Comparison of ENCODE assay signal across 23 cellular contexts in genomic region chr14:39615352-39615751, GRCh38.
DNase-seq lines count a peak whose midpoint lies in the region; ATAC-seq and TF ChIP-seq lines count a peak whose summit lies in the region.
"Had no signal": no experiment of that assay in that cellular context is flagged by ENCODE, and none has a peak within 500 bp of the region (broad histone marks: within the 10 kb centered on the region; RNA-seq: fewer than 3 reads in every experiment).

No MANE protein-coding gene starts in this region.

- no peaks in the 10 kb centered on the region for H3K27me3 Mint-ChIP-seq in GM23338 (ENCODE audit: insufficient read depth, low read depth, poor library complexity)
- H3K27me3 Mint-ChIP-seq in activated CD8-positive, alpha-beta T cell treated with anti-CD3 and anti-CD28 coated beads, Interleukin-2, amount 10 ng/mL, durations not matched to agents 7 days and 5 days (ENCODE audit: low read depth): no peaks in the 10 kb centered on the region
- H3K27me3 Mint-ChIP-seq: CD4-positive, alpha-beta memory T cell had no signal

- H4K5ac ChIP-seq in mesendoderm (ENCODE audit: low read length): no peak overlapping the region

- CTCF ChIA-PET in activated CD8-positive, alpha-beta T cell treated with anti-CD3 and anti-CD28 coated beads, Interleukin-2, amount 10 ng/mL, durations not matched to agents 7 days and 5 days (lab: Charles Lee): no interaction called here

- H2BK15ac ChIP-seq in mesendoderm (replicated peaks; ENCODE audit: low read depth): no peak overlapping the region

- no peak overlapping the region for H2BK5ac ChIP-seq in mesendoderm (ENCODE audit: low read length)

- no peak overlapping the region for H2BK120ac ChIP-seq in mesendoderm (ENCODE audit: low read depth, low read length)

- no peak overlapping the region for H4K8ac ChIP-seq in mesendoderm (ENCODE audit: low read depth, low read length)

- H2AK5ac ChIP-seq in mesendoderm (ENCODE audit: low read length): no peak overlapping the region

- H3K27me3 ChIP-seq in GM23338 (ENCODE audit: insufficient read depth) (no peaks in the 10 kb centered on the region), mesendoderm (ENCODE audit: insufficient read depth, low read length, poor library complexity) (no peaks in the 10 kb centered on the region), ascending aorta (no peaks in the 10 kb centered on the region)

- no peak overlapping the region for H3K27ac Mint-ChIP-seq in GM23338
- H3K27ac Mint-ChIP-seq in activated CD8-positive, alpha-beta T cell treated with anti-CD3 and anti-CD28 coated beads, Interleukin-2, amount 10 ng/mL, durations not matched to agents 7 days and 5 days: no peak overlapping the region
- H3K27ac Mint-ChIP-seq: CD4-positive, alpha-beta memory T cell had no signal

- no peaks in the 10 kb centered on the region for H3K36me3 ChIP-seq in GM23338 (ENCODE audit: insufficient read depth)
- H3K36me3 ChIP-seq in mesendoderm (ENCODE audit: control insufficient read depth, insufficient read depth, low read length): no peaks in the 10 kb centered on the region
- H3K36me3 ChIP-seq in ascending aorta: no peaks in the 10 kb centered on the region

- H3K9me3 ChIP-seq in ascending aorta: no peaks in the 10 kb centered on the region
- H3K9me3 ChIP-seq: SK-N-SH had no signal

- H3K18ac ChIP-seq in mesendoderm (ENCODE audit: low read length): no peak overlapping the region

- H4K20me1 ChIP-seq in GM23338 (replicated peaks; ENCODE audit: insufficient read depth): peaks cover 4% of the 10 kb centered on the region; the same call in 1 of the 2 replicates

- H3K79me1 ChIP-seq in mesendoderm (ENCODE audit: low read length): no peaks in the 10 kb centered on the region

- no peak overlapping the region for H3K9ac ChIP-seq in mesendoderm (ENCODE audit: low read length)
- H3K9ac ChIP-seq: GM23248, SK-N-SH had no signal

- POLR2A ChIA-PET in activated CD8-positive, alpha-beta T cell treated with anti-CD3 and anti-CD28 coated beads, Interleukin-2, amount 10 ng/mL, durations not matched to agents 7 days and 5 days (lab: Charles Lee): no interaction called here

- H3K4me1 Mint-ChIP-seq in GM23338: peaks cover 5% of the 10 kb centered on the region; the same call in 1 of the 3 replicates
- H3K4me1 Mint-ChIP-seq in activated CD8-positive, alpha-beta T cell treated with anti-CD3 and anti-CD28 coated beads, Interleukin-2, amount 10 ng/mL, durations not matched to agents 7 days and 5 days (ENCODE audit: low read depth): peaks cover 2% of the 10 kb centered on the region

- H3K79me2 ChIP-seq in GM23338 (replicated peaks; ENCODE audit: insufficient read depth) (no peaks in the 10 kb centered on the region), mesendoderm (ENCODE audit: control insufficient read depth, insufficient read depth, low read length) (no peaks in the 10 kb centered on the region)

- H3K4me3 ChIP-seq in GM23338 (no peak overlapping the region), mesendoderm (ENCODE audit: low read length) (no peak overlapping the region), ascending aorta (no peak overlapping the region)
- H3K4me3 ChIP-seq: GM23248 had no signal

- H3K4me3 Mint-ChIP-seq in GM23338: no peak overlapping the region
- no peak overlapping the region for H3K4me3 Mint-ChIP-seq in activated CD8-positive, alpha-beta T cell treated with anti-CD3 and anti-CD28 coated beads, Interleukin-2, amount 10 ng/mL, durations not matched to agents 7 days and 5 days
- H3K4me3 Mint-ChIP-seq: CD4-positive, alpha-beta memory T cell; H9 had no signal

- H3K4me1 ChIP-seq in GM23338 (ENCODE audit: insufficient read depth): no peaks in the 10 kb centered on the region
- H3K4me1 ChIP-seq in mesendoderm (ENCODE audit: control insufficient read depth, low read depth, low read length): peaks cover 2% of the 10 kb centered on the region
- H3K4me1 ChIP-seq in ascending aorta: no peaks in the 10 kb centered on the region

- TF ChIP-seq CTCF in GM23338 (conservative IDR thresholded peaks at IDR 0.05; ENCODE audit: low read depth in 2 of 2): no peak
- no peak for TF ChIP-seq CTCF in ascending aorta (IDR thresholded peaks at IDR 0.05)

- no peaks in the 10 kb centered on the region for H3F3A ChIP-seq in GM23338 (replicated peaks; ENCODE audit: low read depth)

- no peak overlapping the region for H3K4ac ChIP-seq in mesendoderm (ENCODE audit: low read depth, low read length)

- H3K9me2 ChIP-seq in GM23338 (ENCODE audit: insufficient read depth): peaks cover 6% of the 10 kb centered on the region
- H3K9me2 ChIP-seq: SK-N-SH had no signal

- no peaks in the 10 kb centered on the region for H3K36me3 Mint-ChIP-seq in GM23338 (ENCODE audit: low read depth)
- no peaks in the 10 kb centered on the region for H3K36me3 Mint-ChIP-seq in activated CD8-positive, alpha-beta T cell treated with anti-CD3 and anti-CD28 coated beads, Interleukin-2, amount 10 ng/mL, durations not matched to agents 7 days and 5 days (ENCODE audit: low read depth)

- H3K23ac ChIP-seq in mesendoderm (ENCODE audit: low read length): no peak overlapping the region

- no peaks in the 10 kb centered on the region; the same call in 2 of the 3 replicates for H3K9me3 Mint-ChIP-seq in GM23338
- peaks cover 12% of the 10 kb centered on the region for H3K9me3 Mint-ChIP-seq in activated CD8-positive, alpha-beta T cell treated with anti-CD3 and anti-CD28 coated beads, Interleukin-2, amount 10 ng/mL, durations not matched to agents 7 days and 5 days (ENCODE audit: insufficient read depth)
- H3K9me3 Mint-ChIP-seq: H9 had no signal

- H3K27ac ChIP-seq in GM23338 (ENCODE audit: low read depth) (peak overlapping the region; percentile 28; the same call in 1 of the 2 replicates), mesendoderm (ENCODE audit: low read depth, low read length) (no peak overlapping the region), ascending aorta (no peak overlapping the region)
- H3K27ac ChIP-seq: GM23248 had no signal

- intact Hi-C loops in ascending aorta (cut with DNase I): no loop called here

- H3K4me2 ChIP-seq in GM23338: no peak overlapping the region
- H3K4me2 ChIP-seq in mesendoderm (ENCODE audit: low read length): no peak overlapping the region
- H3K4me2 ChIP-seq: SK-N-SH had no signal

- H3K56ac ChIP-seq in mesendoderm (ENCODE audit: low read length): no peak overlapping the region

- H2AFZ ChIP-seq in GM23338: no peak overlapping the region
- H2AFZ ChIP-seq: GM23248 had no signal

- ATAC-seq in GM23338 (peak; percentile 45; the same call in 2 of the 3 replicates), HG03565 (IDR thresholded peaks at IDR 0.05; ENCODE audit: unreplicated experiment) (no peak)
- no peak for ATAC-seq in activated CD8-positive, alpha-beta T cell treated with anti-CD3 and anti-CD28 coated beads, Interleukin-2, amount 10 ng/mL, durations not matched to agents 7 days and 5 days
- ATAC-seq: PC-3 had no signal

- no CpG with 5 or more reads among the region's 2 CpGs for WGBS in mesendoderm (ENCODE audit: extremely low coverage, insufficient coverage, low lambda C conversion rate)

- peak; percentile 23 for DNase-seq in DMS79 treated with DMSO at 0.1 percent for 48 hours (lab: John Stamatoyannopoulos, UW)
- DNase-seq in GM23338 (ENCODE audit: low spot score): no peak
- DNase-seq in SW480 (ENCODE audit: low spot score): peak; percentile 2
- DNase-seq in mesendoderm: peak; percentile 14
- no peak for DNase-seq in ascending aorta (ENCODE audit: low spot score in 2 of 2)
- DNase-seq in activated CD8-positive, alpha-beta T cell treated with anti-CD3 and anti-CD28 coated beads, Interleukin-2, amount 10 ng/mL, durations not matched to agents 7 days and 5 days: no peak
- DNase-seq: C1 segment of cervical spinal cord; CD4-positive, alpha-beta memory T cell; COR-L47; GM23248; H9; NCI-H1048; NCI-H1417; NCI-H1694; NCI-H2029 treated with DMSO at 0.1 percent for 48 hours; NCI-H446; NCI-H524 treated with DMSO at 0.1 percent for 48 hours; NCI-H82; NK-92 treated with Interleukin-12 subunit alpha and Interleukin-12 subunit beta, amount 100 ng/mL, for 24 hours; PC-3; SK-N-SH; SW 1271 had no signal

Comparison
In these comparisons a context has a peak if more than half of its experiments do, and no peak if none do; other contexts are left out.
1. DNase-seq: peak in DMS79 treated with DMSO at 0.1 percent for 48 hours (single experiment), SW480 (single experiment) and mesendoderm (single experiment); none in GM23338 (single experiment), ascending aorta (0 of 2) and activated CD8-positive, alpha-beta T cell treated with anti-CD3 and anti-CD28 coated beads, Interleukin-2, amount 10 ng/mL, durations not matched to agents 7 days and 5 days (single experiment).